ENCODE assay signal across 20 cellular contexts in genomic region chr12:2460051-2460450, GRCh38.
DNase-seq lines count a peak whose midpoint lies in the region; ATAC-seq, FAIRE-seq and TF ChIP-seq lines count a peak whose summit lies in the region.
"Had no signal": no experiment of that assay in that cellular context is flagged by ENCODE, and none has a peak within 500 bp of the region (broad histone marks: within the 10 kb centered on the region; RNA-seq: fewer than 3 reads in every experiment).

No MANE protein-coding gene starts in this region.

- no peaks in the 10 kb centered on the region for H3K23me2 ChIP-seq in H9 (ENCODE audit: insufficient read length, low read depth, low read length, poor library complexity, severe bottlenecking)

- H3K14ac ChIP-seq in H9 (ENCODE audit: insufficient read depth, low read length) = no peak overlapping the region

- no peak overlapping the region for H3K18ac ChIP-seq in H9 (ENCODE audit: insufficient read length, low read depth, low read length)

- no peak overlapping the region for H3K4me3 Mint-ChIP-seq in CD8-positive, alpha-beta T cell
- H3K4me3 Mint-ChIP-seq in astrocyte (ENCODE audit: unreplicated experiment) (no peak overlapping the region), H9 (no peak overlapping the region)
- H3K4me3 Mint-ChIP-seq: CD4-positive, CD25-positive, alpha-beta regulatory T cell; GM23338 had no signal

- H2AFZ ChIP-seq in Loucy (ENCODE audit: low read length) (no peak overlapping the region), astrocyte (ENCODE audit: low read depth, low read length) (no peak overlapping the region), H9 (ENCODE audit: low read length) (no peak overlapping the region)
- H2AFZ ChIP-seq: GM23338 had no signal

- no CpG with 5 or more reads among the region's 6 CpGs for WGBS in H9 (ENCODE audit: extremely low coverage, insufficient read length, low lambda C conversion rate)

- no peak overlapping the region for H2AK5ac ChIP-seq in H9 (ENCODE audit: insufficient read length, low read length)

- no peaks in the 10 kb centered on the region for H3K4me1 ChIP-seq in CD8-positive, alpha-beta T cell (ENCODE audit: insufficient read depth, low read length)
- H3K4me1 ChIP-seq in Loucy (ENCODE audit: insufficient read depth, low read length, poor library complexity, severe bottlenecking) (peaks cover 3% of the 10 kb centered on the region), astrocyte (ENCODE audit: insufficient read depth, low read length) (no peaks in the 10 kb centered on the region), H9 (ENCODE audit: insufficient read depth, low read length) (no peaks in the 10 kb centered on the region)
- H3K4me1 ChIP-seq: Peyer's patch had no signal

- no peak overlapping the region for H3K4ac ChIP-seq in H9 (ENCODE audit: low read depth, low read length)

- no peak overlapping the region for H3K27ac ChIP-seq in CD8-positive, alpha-beta T cell (ENCODE audit: low read depth, low read length)
- H3K27ac ChIP-seq in astrocyte (ENCODE audit: low read depth, low read length) = no peak overlapping the region
- H3K27ac ChIP-seq in H9 (ENCODE audit: insufficient read length, low read depth, low read length) = no peak overlapping the region
- H3K27ac ChIP-seq: KMS-11, Peyer's patch had no signal

- no peaks in the 10 kb centered on the region for H3K9me2 ChIP-seq in Loucy (replicated peaks; ENCODE audit: low read depth, low read length)

- no peak overlapping the region for H2BK20ac ChIP-seq in H9 (ENCODE audit: low read depth, low read length, poor library complexity, severe bottlenecking)

- H3K27me3 Mint-ChIP-seq in CD8-positive, alpha-beta T cell (ENCODE audit: low read depth) = no peaks in the 10 kb centered on the region
- H3K27me3 Mint-ChIP-seq in astrocyte (ENCODE audit: low read depth, unreplicated experiment) (peaks cover 36% of the 10 kb centered on the region), H9 (ENCODE audit: low read depth) (peaks cover 4% of the 10 kb centered on the region; the same call in 1 of the 2 replicates)
- H3K27me3 Mint-ChIP-seq: CD4-positive, CD25-positive, alpha-beta regulatory T cell had no signal

- no peaks in the 10 kb centered on the region for H3K36me3 ChIP-seq in CD8-positive, alpha-beta T cell (ENCODE audit: insufficient read depth, low read length)
- no peaks in the 10 kb centered on the region for H3K36me3 ChIP-seq in Loucy (ENCODE audit: insufficient read depth, low read length)
- H3K36me3 ChIP-seq in astrocyte (ENCODE audit: insufficient read depth, low read length) = no peaks in the 10 kb centered on the region
- H3K36me3 ChIP-seq: Peyer's patch had no signal

- no peak overlapping the region for H4K91ac ChIP-seq in H9 (ENCODE audit: insufficient read length, low read depth, low read length)

- no peak for FAIRE-seq in astrocyte (lab: Jason Lieb, UNC)
- FAIRE-seq: GM12878, HTR-8/SVneo had no signal

- H3K27ac Mint-ChIP-seq in CD8-positive, alpha-beta T cell = no peak overlapping the region
- H3K27ac Mint-ChIP-seq in astrocyte (ENCODE audit: unreplicated experiment) (no peak overlapping the region), H9 (no peak overlapping the region)
- H3K27ac Mint-ChIP-seq: CD4-positive, CD25-positive, alpha-beta regulatory T cell; GM23338 had no signal

- H4K8ac ChIP-seq in H9 (replicated peaks; ENCODE audit: insufficient read length, low read depth, low read length) = no peak overlapping the region

- CTCF ChIA-PET in CD8-positive, alpha-beta T cell (lab: Charles Lee) = no interaction called here

- peak overlapping the region; percentile 17 for H3K4me2 ChIP-seq in Loucy (ENCODE audit: low read depth, low read length, poor library complexity, severe bottlenecking)
- H3K4me2 ChIP-seq in astrocyte (ENCODE audit: low read length) = no peak overlapping the region
- no peak overlapping the region for H3K4me2 ChIP-seq in H9 (ENCODE audit: insufficient read depth, insufficient read length, low read length)
- H3K4me2 ChIP-seq: GM23338, KMS-11 had no signal

- H3K4me3 ChIP-seq in CD8-positive, alpha-beta T cell (ENCODE audit: low read depth, low read length) = no peak overlapping the region
- H3K4me3 ChIP-seq in Loucy (ENCODE audit: low read length, poor library complexity, severe bottlenecking) (no peak overlapping the region), astrocyte (ENCODE audit: insufficient read depth, low read depth, low read length) (no peak overlapping the region)
- H3K4me3 ChIP-seq: GM12878, GM23338, Peyer's patch had no signal

- H3K27me3 ChIP-seq in CD8-positive, alpha-beta T cell (ENCODE audit: insufficient read depth, low read length) = no peaks in the 10 kb centered on the region
- H3K27me3 ChIP-seq in Loucy (ENCODE audit: insufficient read depth, low read length, poor library complexity, severe bottlenecking) (no peaks in the 10 kb centered on the region), astrocyte (ENCODE audit: insufficient read depth, low read length) (peaks cover 6% of the 10 kb centered on the region), H9 (ENCODE audit: insufficient read depth, low read length) (no peaks in the 10 kb centered on the region)
- H3K27me3 ChIP-seq: Peyer's patch had no signal

- H3K23ac ChIP-seq in H9 (ENCODE audit: insufficient read length, low read depth, low read length) = no peak overlapping the region

- no peak for DNase-seq in CD8-positive, alpha-beta T cell
- peak; percentile 98 for DNase-seq in DMS79 (lab: John Stamatoyannopoulos, UW)
- peak; percentile 3 for DNase-seq in astrocyte (ENCODE audit: low read depth)
- DNase-seq in H9 = no peak
- DNase-seq in EL = no peak
- no peak for DNase-seq in GM20000 (ENCODE audit: low spot score)
- DNase-seq: CD4-positive, CD25-positive, alpha-beta regulatory T cell; COR-L47; NCI-H1930; NCI-H2171 treated with DMSO at 0.1 percent for 48 hours; NCI-H82; Peyer's patch; Right ventricle myocardium superior; SW 1271 had no signal

- H3K79me1 ChIP-seq in H9 (ENCODE audit: insufficient read depth, low read depth, low read length, poor library complexity, severe bottlenecking) = no peaks in the 10 kb centered on the region

- intact Hi-C loops in CD8-positive, alpha-beta T cell (cut with DNase I, micrococcal nuclease) = no loop called here

- peaks cover 13% of the 10 kb centered on the region for H3K4me1 Mint-ChIP-seq in CD8-positive, alpha-beta T cell (ENCODE audit: low read depth)
- no peaks in the 10 kb centered on the region for H3K4me1 Mint-ChIP-seq in astrocyte (ENCODE audit: low read depth, unreplicated experiment)
- peaks cover 4% of the 10 kb centered on the region in 2 experiments for H3K4me1 Mint-ChIP-seq in H9
- H3K4me1 Mint-ChIP-seq: CD4-positive, CD25-positive, alpha-beta regulatory T cell had no signal

- H3K79me2 ChIP-seq in Loucy (ENCODE audit: insufficient read depth, low read length) (no peaks in the 10 kb centered on the region), astrocyte (ENCODE audit: insufficient read depth, low read length) (no peaks in the 10 kb centered on the region), H9 (ENCODE audit: insufficient read depth, low read length) (no peaks in the 10 kb centered on the region)

- no peak overlapping the region for H2BK120ac ChIP-seq in H9 (ENCODE audit: low read depth, low read length, poor library complexity, severe bottlenecking)

- H2BK15ac ChIP-seq in H9 (ENCODE audit: low read depth, low read length) = no peak overlapping the region

- no peaks in the 10 kb centered on the region for H3K9me3 Mint-ChIP-seq in CD8-positive, alpha-beta T cell
- peaks cover 6% of the 10 kb centered on the region for H3K9me3 Mint-ChIP-seq in astrocyte (ENCODE audit: unreplicated experiment)
- H3K9me3 Mint-ChIP-seq in H9 = no peaks in the 10 kb centered on the region
- H3K9me3 Mint-ChIP-seq: GM23338 had no signal

- H2BK12ac ChIP-seq in H9 (ENCODE audit: insufficient read length, low read depth, low read length) = no peak overlapping the region

- no peaks in the 10 kb centered on the region for H3K36me3 Mint-ChIP-seq in CD8-positive, alpha-beta T cell
- peaks cover 2% of the 10 kb centered on the region for H3K36me3 Mint-ChIP-seq in astrocyte (ENCODE audit: low read depth, unreplicated experiment)
- no peaks in the 10 kb centered on the region for H3K36me3 Mint-ChIP-seq in H9 (ENCODE audit: insufficient read depth in 1 of 3, low read depth in 3 of 3)
- H3K36me3 Mint-ChIP-seq: CD4-positive, CD25-positive, alpha-beta regulatory T cell had no signal

- H3K56ac ChIP-seq in H9 (ENCODE audit: insufficient read length, low read depth, low read length) = no peak overlapping the region

- ATAC-seq in CD8-positive, alpha-beta T cell = peak; percentile 14
- ATAC-seq: GM12878, GM23338, HCT116 had no signal

- no peak overlapping the region for H3K9ac ChIP-seq in Loucy (ENCODE audit: low read depth, low read length, poor library complexity, severe bottlenecking)
- no peak overlapping the region for H3K9ac ChIP-seq in astrocyte (ENCODE audit: low read length)
- H3K9ac ChIP-seq in H9 (ENCODE audit: extremely low read depth, insufficient read length, low read length) = no peak overlapping the region
- H3K9ac ChIP-seq: KMS-11 had no signal

- POLR2A ChIA-PET in CD8-positive, alpha-beta T cell (lab: Charles Lee) = no interaction called here

- H3K9me3 ChIP-seq in CD8-positive, alpha-beta T cell (ENCODE audit: low read length) = no peaks in the 10 kb centered on the region
- H3K9me3 ChIP-seq in Loucy (ENCODE audit: insufficient read depth, low read depth, low read length) (no peaks in the 10 kb centered on the region), astrocyte (ENCODE audit: insufficient read depth, low read depth, low read length) (no peaks in the 10 kb centered on the region), H9 (ENCODE audit: control insufficient read depth, low read depth, low read length) (no peaks in the 10 kb centered on the region)
- H3K9me3 ChIP-seq: Peyer's patch had no signal

- no peak overlapping the region for H3T11ph ChIP-seq in H9 (ENCODE audit: low read length)

- H2BK5ac ChIP-seq in H9 (ENCODE audit: insufficient read length, low read length) = no peak overlapping the region

- no peak overlapping the region for H4K5ac ChIP-seq in H9 (ENCODE audit: insufficient read length, low read depth, low read length)

- no peaks in the 10 kb centered on the region for H4K20me1 ChIP-seq in Loucy (ENCODE audit: insufficient read depth, low read length, poor library complexity, severe bottlenecking)
- no peaks in the 10 kb centered on the region for H4K20me1 ChIP-seq in astrocyte (ENCODE audit: insufficient read depth, low read length)
- H4K20me1 ChIP-seq in H9 (ENCODE audit: control insufficient read depth, insufficient read depth, insufficient read length) = no peaks in the 10 kb centered on the region

- no peak for TF ChIP-seq CTCF in CD8-positive, alpha-beta T cell (IDR thresholded peaks at IDR 0.05)
- TF ChIP-seq CTCF in Loucy (conservative IDR thresholded peaks at IDR 0.05; ENCODE audit: low read length) (no peak), astrocyte (IDR thresholded peaks at IDR 0.05; ENCODE audit: insufficient read depth, low read depth, low read length) (no peak), H9 (conservative IDR thresholded peaks at IDR 0.05) (no peak), GM20000 (IDR thresholded peaks at IDR 0.05; ENCODE audit: extremely low read depth, missing control alignments) (no peak)

- no peaks in the 10 kb centered on the region for H3F3A ChIP-seq in Loucy (ENCODE audit: low read depth)

Comparison
In these comparisons a context has a peak if more than half of its experiments do, and no peak if none do; other contexts are left out.
1. DNase-seq: peak in DMS79 (single experiment) and astrocyte (single experiment); none in CD8-positive, alpha-beta T cell (0 of 7), H9 (single experiment), EL (single experiment) and GM20000 (single experiment).